8 cellular contexts compared by ENCODE assay signal in genomic region chr2:127649684-127650040, GRCh38. TPM values are rescaled to one million over a fixed set of nuclear protein-coding genes. Genes with fewer than 3 reads are reported as not detected.
DNase-seq lines count a peak whose midpoint lies in the region; ATAC-seq, FAIRE-seq and TF ChIP-seq lines count a peak whose summit lies in the region.

No MANE protein-coding gene starts in this region.

- H4K91ac ChIP-seq in H1 (replicated peaks; ENCODE audit: insufficient read length, low read length): no peak overlapping the region

- no peaks in the 10 kb centered on the region for H3K27me3 Mint-ChIP-seq in mesothelial cell of epicardium (ENCODE audit: low read depth)

- peaks cover 0 to 2% (median 0%) of the 10 kb centered on the region in 4 experiments; a peak in 1 of 7 replicates for H3K27me3 ChIP-seq in H1 (replicated peaks in 1 of 4; ENCODE audit: control insufficient read depth in 3 of 4, extremely low read depth in 1 of 4, insufficient read depth in 3 of 4, low read length in 3 of 4)

- TF ChIP-seq RAD21 in H1 (IDR thresholded peaks at IDR 0.05 in 1 of 2, conservative IDR thresholded peaks at IDR 0.05 in 1 of 2; ENCODE audit: low read depth in 2 of 2, low read length in 2 of 2): peak; percentile 64 to 76

- H4K20me1 ChIP-seq in H1 (replicated peaks in 1 of 2; ENCODE audit: control insufficient read depth in 1 of 2, insufficient read depth in 2 of 2, low read length in 2 of 2): no peaks in the 10 kb centered on the region

- H3K36me3 Mint-ChIP-seq in mesothelial cell of epicardium: no peaks in the 10 kb centered on the region

- peak; percentile 57 for FAIRE-seq in H1 (lab: Jason Lieb, UNC)

- peak in 2 of 3 experiments; percentile 84 to 90; a peak in 3 of 4 replicates for TF ChIP-seq CTCF in H1 (IDR thresholded peaks at IDR 0.05; ENCODE audit: control extremely low read depth in 1 of 3, insufficient read depth in 1 of 3, low read depth in 1 of 3, low read length in 3 of 3)
- peak; percentile 95 for TF ChIP-seq CTCF in mesothelial cell of epicardium (IDR thresholded peaks at IDR 0.05; ENCODE audit: unreplicated experiment)

- no peak overlapping the region for H3K4me2 ChIP-seq in H1 (ENCODE audit: insufficient read depth in 1 of 2, low read depth in 2 of 2, low read length in 2 of 2)

- H3K56ac ChIP-seq in H1 (replicated peaks; ENCODE audit: insufficient read length, low read depth, low read length): no peak overlapping the region

- H2AFZ ChIP-seq in H1 (ENCODE audit: low read length): 0 out of 2 replicates have a peak overlapping the region, but pooled peaks have one; percentile 46

- H2AK5ac ChIP-seq in H1 (ENCODE audit: low read depth, low read length): no peak overlapping the region

- peak overlapping the region; percentile 64 for H3K27ac Mint-ChIP-seq in mesothelial cell of epicardium

- ATAC-seq in HG03442 (IDR thresholded peaks at IDR 0.05; ENCODE audit: unreplicated experiment): peak; percentile 52

- no peak overlapping the region for H4K5ac ChIP-seq in H1 (ENCODE audit: insufficient read length, low read depth, low read length)

- no peak overlapping the region for H4K8ac ChIP-seq in H1 (ENCODE audit: extremely low read depth, insufficient read depth, low read length)

- no peaks in the 10 kb centered on the region for H3K9me3 ChIP-seq in H1 (ENCODE audit: insufficient read depth in 2 of 2, low read depth in 1 of 2, low read length in 1 of 2)

- H3K4me3 ChIP-seq in H1 (ENCODE audit: extremely low read depth in 1 of 4, insufficient read depth in 2 of 4, low read depth in 3 of 4, low read length in 4 of 4): no peak overlapping the region

- H2BK20ac ChIP-seq in H1 (ENCODE audit: low read length): no peak overlapping the region

- no peak overlapping the region for H3K14ac ChIP-seq in H1 (ENCODE audit: insufficient read length)

- POLR2A ChIA-PET in H1 (lab: Charles Lee; ENCODE audit: partially characterized antibody): interaction anchor here (0.9 to 1.2 kb wide), 2 partner anchors 19 to 54 kb away, joined by 3 read pairs; no protein-coding TSS in a partner anchor

- DNase-seq in NCI-H446 (lab: John Stamatoyannopoulos, UW) (peak; percentile 74 to 84), NCI-H446 treated with DMSO at 0.1 percent for 48 hours (lab: John Stamatoyannopoulos, UW) (no peak), NOMO-1 (lab: John Stamatoyannopoulos, UW; ENCODE audit: unreplicated experiment in 2 of 2) (peak; percentile 38 to 65), H1 (ENCODE audit: low read depth in 1 of 2, low spot score in 2 of 2) (peak in 1 of 2 experiments; percentile 95), mesothelial cell of epicardium (ENCODE audit: low spot score in 2 of 2, unreplicated experiment in 2 of 2) (peak; percentile 87 to 92)
- peak; percentile 70 to 75 for DNase-seq in activated CD8-positive, alpha-beta memory T cell treated with anti-CD3 and anti-CD28 coated beads for 4 hours (ENCODE audit: low read depth in 2 of 2)
- DNase-seq in stimulated activated CD8-positive, alpha-beta memory T cell treated with anti-CD3 and anti-CD28 coated beads, Interleukin-15, amount 100 ng/mL, for 48 hours (ENCODE audit: low read depth in 2 of 2): peak; percentile 56 to 64

- H3K4me1 Mint-ChIP-seq in mesothelial cell of epicardium: peaks cover 18% of the 10 kb centered on the region

- no peak overlapping the region for H3K9ac ChIP-seq in H1 (replicated peaks in 1 of 4; ENCODE audit: extremely low read depth in 1 of 4, low read depth in 3 of 4, low read length in 3 of 4)

- no peak overlapping the region for H3K18ac ChIP-seq in H1 (ENCODE audit: extremely low read depth, low read length)

- H3K9me3 Mint-ChIP-seq in mesothelial cell of epicardium: no peaks in the 10 kb centered on the region

- no peaks in the 10 kb centered on the region for H3K79me2 ChIP-seq in H1 (ENCODE audit: control insufficient read depth in 1 of 2, insufficient read depth in 2 of 2, low read length in 2 of 2)

- H2BK120ac ChIP-seq in H1 (replicated peaks; ENCODE audit: low read depth, low read length): no peak overlapping the region

- 23% methylated on average over 7 of the region's 7 CpGs; no CpG with 5 or more reads in 1 of the 2 experiments for WGBS in H1 (ENCODE audit: extremely low coverage in 1 of 2, insufficient coverage in 1 of 2, insufficient read length in 1 of 2, insufficient replicate concordance in 2 of 2, low coverage in 1 of 2, low lambda C conversion rate in 2 of 2, missing lambda C conversion rate in 1 of 2), 2 experiments

- H3K27ac ChIP-seq in H1 (ENCODE audit: low read depth, low read length): no peak overlapping the region

- H2BK12ac ChIP-seq in H1 (ENCODE audit: low read depth, low read length): no peak overlapping the region

- H3K4ac ChIP-seq in H1 (replicated peaks; ENCODE audit: insufficient read length, low read depth, low read length): no peak overlapping the region

- H3K4me3 Mint-ChIP-seq in mesothelial cell of epicardium: no peak overlapping the region

- H3K36me3 ChIP-seq in H1 (ENCODE audit: control insufficient read depth in 2 of 4, insufficient read depth in 4 of 4, low read length in 3 of 4): no peaks in the 10 kb centered on the region

- H3K79me1 ChIP-seq in H1 (ENCODE audit: low read depth, low read length): 0 out of 2 replicates have a peak, but pooled peaks cover 3% of the 10 kb centered on the region

- CTCF ChIA-PET in H1 (lab: Charles Lee; ENCODE audit: partially characterized antibody): interaction anchor here (0.7 to 13.7 kb wide), 33 partner anchors 10 to 240 kb away, joined by 3 to 160 read pairs (median 3); partner anchors contain the start of genes IWS1 and LIMS2

- H2BK15ac ChIP-seq in H1 (ENCODE audit: low read length): no peak overlapping the region

- H2BK5ac ChIP-seq in H1 (ENCODE audit: low read depth, low read length): no peak overlapping the region

- TF ChIP-seq EP300 in H1 (IDR thresholded peaks at IDR 0.05; ENCODE audit: borderline replicate concordance in 1 of 2, low read depth in 2 of 2, low read length in 2 of 2): no peak

- H3K23ac ChIP-seq in H1 (ENCODE audit: insufficient read length): no peak overlapping the region

- TF ChIP-seq POLR2A in H1 (IDR thresholded peaks at IDR 0.05; ENCODE audit: control extremely low read depth in 1 of 2, low read depth in 2 of 2, low read length in 2 of 2): no peak

- H3K4me1 ChIP-seq in H1 (replicated peaks in 1 of 4; ENCODE audit: control insufficient read depth in 3 of 4, insufficient read depth in 4 of 4, low read length in 3 of 4): peaks cover 0 to 5% (median under 1%) of the 10 kb centered on the region in 4 experiments; a peak in 2 of 7 replicates

- no peaks in the 10 kb centered on the region for H3K23me2 ChIP-seq in H1 (ENCODE audit: low read depth, low read length)

TF ChIP-seq in H1, 55 proteins besides CTCF, POLR2A, EP300 and RAD21 (continues in another document):
- TF ChIP-seq KDM4A (IDR thresholded peaks at IDR 0.05; ENCODE audit: low read depth, low read length, severe bottlenecking) (no peak), EGR1 (IDR thresholded peaks at IDR 0.05; ENCODE audit: borderline replicate concordance, low read depth, low read length) (peak; percentile 24; the same call in 1 of the 2 replicates), YY1 (IDR thresholded peaks at IDR 0.05; ENCODE audit: low read depth, low read length) (peak; percentile 60; the same call in 1 of the 2 replicates), CBX8 (IDR thresholded peaks at IDR 0.05; ENCODE audit: borderline replicate concordance, low read depth, low read length) (no peak), EZH2 (IDR thresholded peaks at IDR 0.05; ENCODE audit: low read depth, low read length, severe bottlenecking) (no peak), CHD2 (IDR thresholded peaks at IDR 0.05; ENCODE audit: low read length) (no peak), CEBPB (IDR thresholded peaks at IDR 0.05; ENCODE audit: low read depth, low read length) (no peak), CREB1 (IDR thresholded peaks at IDR 0.05) (peak; percentile 40; the same call in 1 of the 2 replicates), MAX (IDR thresholded peaks at IDR 0.05) (peak; percentile 72)

RNA-seq across cellular contexts. Expression of gene GPR17, which starts 3.7 kb away (rescaled TPM):
- not detected in 2 replicates for total RNA-seq in H1 (2021; fragmentation: NEBNext Ultra II Directional; extraction: Animal tissue kit (Norgen Biotek cat#: 25700))
- 0.03 TPM in 2 replicates for polyA plus RNA-seq in H1 (2011; rRNA removed)
- polyA plus RNA-seq in H1 (2011; cell fraction: cytosol; rRNA removed): not detected
- polyA plus RNA-seq in H1 (2011; cell fraction: nucleus; rRNA removed): 0.13 TPM
- 0.14 to 0.90 TPM (median 0.59 TPM) in 3 of 4 replicates, not detected in the other for polyA plus RNA-seq in H1 (2012, experiment 1 of 2)
- polyA plus RNA-seq in H1 (2012, experiment 2 of 2): 0.09 TPM
- not detected for polyA plus RNA-seq in H1 (2013, experiment 1 of 2)
- not detected for polyA plus RNA-seq in H1 (2013, experiment 2 of 2)
- not detected in 2 replicates for polyA minus RNA-seq in H1 (2011; rRNA and poly(A)+ RNA removed)
- polyA minus RNA-seq in H1 (2011; cell fraction: cytosol; rRNA and poly(A)+ RNA removed): not detected
- polyA minus RNA-seq in H1 (2011; cell fraction: nucleus; rRNA and poly(A)+ RNA removed): not detected
- total RNA-seq in mesothelial cell of epicardium: not detected in 3 replicates

RNA-seq across cellular contexts. Expression of gene LIMS2, which starts 25.7 kb away (rescaled TPM):
- total RNA-seq in H1 (2021; fragmentation: NEBNext Ultra II Directional; extraction: Animal tissue kit (Norgen Biotek cat#: 25700)): 4.8 and 4.9 TPM in 2 replicates
- polyA plus RNA-seq in H1 (2011; rRNA removed): 3.3 and 5.1 TPM in 2 replicates
- 2.4 TPM for polyA plus RNA-seq in H1 (2011; cell fraction: cytosol; rRNA removed)
- polyA plus RNA-seq in H1 (2011; cell fraction: nucleus; rRNA removed): 5.6 TPM
- 2.7 to 3.7 TPM (median 3.6 TPM) in 4 replicates for polyA plus RNA-seq in H1 (2012, experiment 1 of 2)
- polyA plus RNA-seq in H1 (2012, experiment 2 of 2): 5.1 TPM
- polyA plus RNA-seq in H1 (2013, experiment 1 of 2): 3.6 TPM
- polyA plus RNA-seq in H1 (2013, experiment 2 of 2): 3.8 TPM
- 0.90 and 1.2 TPM in 2 replicates for polyA minus RNA-seq in H1 (2011; rRNA and poly(A)+ RNA removed)
- 1.5 TPM for polyA minus RNA-seq in H1 (2011; cell fraction: cytosol; rRNA and poly(A)+ RNA removed)
- 2.3 TPM for polyA minus RNA-seq in H1 (2011; cell fraction: nucleus; rRNA and poly(A)+ RNA removed)
- 11.9 to 13.0 TPM (median 11.9 TPM) in 3 replicates for total RNA-seq in mesothelial cell of epicardium

RNA-seq across cellular contexts. Expression of gene SFT2D3, which starts 51.6 kb away (rescaled TPM):
- total RNA-seq in H1 (2021; fragmentation: NEBNext Ultra II Directional; extraction: Animal tissue kit (Norgen Biotek cat#: 25700)): 7.1 and 7.3 TPM in 2 replicates
- polyA plus RNA-seq in H1 (2011; rRNA removed): 7.3 and 10.3 TPM in 2 replicates
- 11.5 TPM for polyA plus RNA-seq in H1 (2011; cell fraction: cytosol; rRNA removed)
- polyA plus RNA-seq in H1 (2011; cell fraction: nucleus; rRNA removed): 5.6 TPM
- polyA plus RNA-seq in H1 (2012, experiment 1 of 2): not detected in 4 replicates
- polyA plus RNA-seq in H1 (2012, experiment 2 of 2): 5.5 TPM
- polyA plus RNA-seq in H1 (2013, experiment 1 of 2): 11.1 TPM
- polyA plus RNA-seq in H1 (2013, experiment 2 of 2): 10.8 TPM
- 5.5 and 5.6 TPM in 2 replicates for polyA minus RNA-seq in H1 (2011; rRNA and poly(A)+ RNA removed)
- 5.8 TPM for polyA minus RNA-seq in H1 (2011; cell fraction: cytosol; rRNA and poly(A)+ RNA removed)
- polyA minus RNA-seq in H1 (2011; cell fraction: nucleus; rRNA and poly(A)+ RNA removed): 9.4 TPM
- 11.6 to 12.9 TPM (median 12.1 TPM) in 3 replicates for total RNA-seq in mesothelial cell of epicardium
